Comparison of ENCODE assay signal across 8 cellular contexts in the genomic region with DNA sequence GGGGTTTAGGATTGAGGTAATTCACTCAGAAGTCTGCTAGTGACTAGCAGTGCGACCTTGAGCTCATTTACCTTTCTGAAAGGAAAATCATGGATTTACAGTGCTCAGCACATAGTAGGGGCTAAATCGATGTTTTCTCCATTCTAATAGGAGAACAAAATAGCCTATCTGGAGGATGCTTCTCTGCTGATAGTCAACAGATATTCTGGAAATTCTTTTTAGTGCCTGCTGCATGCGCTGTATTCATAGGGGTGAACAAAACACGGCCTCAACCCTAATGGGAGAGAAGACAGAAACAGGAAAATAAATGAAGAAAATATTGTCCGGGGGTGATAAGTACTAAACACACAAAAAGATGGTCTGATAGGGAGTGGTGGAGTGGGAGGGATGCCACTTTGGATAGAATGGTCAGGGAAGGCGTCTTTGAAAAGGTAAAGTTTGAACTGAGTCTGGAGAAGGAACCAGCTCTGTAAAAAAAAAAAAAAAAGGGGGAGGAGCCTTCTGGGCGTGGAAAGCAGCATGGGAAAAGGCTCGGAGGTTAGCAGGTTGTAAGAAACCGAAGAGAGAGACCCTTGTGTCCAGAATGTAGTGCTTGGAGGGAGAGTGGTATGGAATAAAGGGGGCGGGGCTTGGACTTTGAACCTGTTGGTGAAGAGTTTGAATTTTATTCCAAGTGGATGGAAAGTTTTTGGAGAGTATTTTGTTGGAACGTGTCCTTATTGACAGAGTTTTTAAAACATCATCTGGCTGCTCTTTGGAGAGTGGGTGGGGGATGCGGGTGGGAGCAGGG. TPM values are rescaled to one million over a fixed set of nuclear protein-coding genes. Genes with fewer than 3 reads are reported as not detected.
DNase-seq lines count a peak whose midpoint lies in the region; ATAC-seq and TF ChIP-seq lines count a peak whose summit lies in the region.

No MANE protein-coding gene starts in this region.

- intact Hi-C loops in prostate gland (cut with DNase I), result loop anchor here (5.0 kb wide), 1 partner anchor 81 kb away; a partner anchor contains a TSS

- 24% methylated on average over 12 of the region's 12 CpGs for WGBS in prostate gland

- TF ChIP-seq POLR2A in prostate gland (IDR thresholded peaks at IDR 0.05), result no peak

- H3K4me3 ChIP-seq in fibroblast of pulmonary artery (replicated peaks; ENCODE audit: low read depth, low read length), result peak overlapping the region; percentile 72
- H3K4me3 ChIP-seq in prostate gland, result peak overlapping the region; percentile 78 to 96

- H3K9me3 ChIP-seq in prostate gland, result no peaks in the 10 kb centered on the region

- no peaks in the 10 kb centered on the region for H3K36me3 ChIP-seq in prostate gland

- H3K9me3 Mint-ChIP-seq in activated T-cell treated with anti-CD3 and anti-CD28 coated beads, Interleukin-2, amount 50 U/mL, for 72 hours, result no peaks in the 10 kb centered on the region

- H3K27ac ChIP-seq in prostate gland, result peak overlapping the region; percentile 78 to 94

- H3K4me3 Mint-ChIP-seq in activated T-cell treated with anti-CD3 and anti-CD28 coated beads, Interleukin-2, amount 50 U/mL, for 72 hours, result peak overlapping the region; percentile 97 to 99

- no peaks in the 10 kb centered on the region for H3K27me3 ChIP-seq in prostate gland (replicated peaks; ENCODE audit: insufficient read depth)

- no peaks in the 10 kb centered on the region for H3K4me1 ChIP-seq in prostate gland (replicated peaks)

- H3K4me1 Mint-ChIP-seq in activated T-cell treated with anti-CD3 and anti-CD28 coated beads, Interleukin-2, amount 50 U/mL, for 72 hours (ENCODE audit: low read depth), result peaks cover 58% of the 10 kb centered on the region

- peak in 1 of 2 donors; percentile 7 for DNase-seq in activated T-cell treated with anti-CD3 and anti-CD28 coated beads, Interleukin-2, amount 50 U/mL, for 72 hours
- no peak for DNase-seq in activated T-cell treated with anti-CD3 and anti-CD28 coated beads, Interleukin-2, amount 50 U/mL, for 1 hour
- peak; percentile 68 for DNase-seq in SW480 (ENCODE audit: low spot score)
- DNase-seq in fibroblast of pulmonary artery (ENCODE audit: low read depth), result no peak
- DNase-seq in prostate gland (ENCODE audit: low spot score), result no peak
- no peak for DNase-seq in NK-92 treated with Interleukin-12 subunit alpha and Interleukin-12 subunit beta, amount 100 ng/mL, for 24 hours (lab: John Stamatoyannopoulos, UW)
- no peak for DNase-seq in GOT3 (lab: John Stamatoyannopoulos, UW)

- peaks cover 21 to 24% of the 10 kb centered on the region in 2 donors for H3K36me3 Mint-ChIP-seq in activated T-cell treated with anti-CD3 and anti-CD28 coated beads, Interleukin-2, amount 50 U/mL, for 72 hours (ENCODE audit: insufficient read depth in 2 of 2)

- no peaks in the 10 kb centered on the region for H3K27me3 Mint-ChIP-seq in activated T-cell treated with anti-CD3 and anti-CD28 coated beads, Interleukin-2, amount 50 U/mL, for 72 hours (ENCODE audit: low read depth)

- TF ChIP-seq CTCF in fibroblast of pulmonary artery (IDR thresholded peaks at IDR 0.05; ENCODE audit: low read length, missing control alignments) (no peak), prostate gland (IDR thresholded peaks at IDR 0.05) (no peak)

- no peak for ATAC-seq in activated T-cell treated with anti-CD3 and anti-CD28 coated beads, Interleukin-2, amount 50 U/mL, for 72 hours (replicated peaks in 1 of 2)
- no peak for ATAC-seq in HG02852 (IDR thresholded peaks at IDR 0.05; ENCODE audit: unreplicated experiment)

- peak overlapping the region; percentile 96 for H3K27ac Mint-ChIP-seq in activated T-cell treated with anti-CD3 and anti-CD28 coated beads, Interleukin-2, amount 50 U/mL, for 72 hours

RNA-seq across cellular contexts. Expression of a gene that starts 1.7 kb away (rescaled TPM):
- total RNA-seq in activated T-cell treated with anti-CD3 and anti-CD28 coated beads, Interleukin-2, amount 50 U/mL, for 72 hours, result 100 to 1,000 TPM; 102 to 104 TPM
- total RNA-seq in prostate gland, result 10 to 100 TPM; 75.7 to 85.8 TPM
